ENCODE assay signal across 13 cellular contexts in genomic region chr4:1839306-1839705, GRCh38. TPM values are rescaled to one million over a fixed set of nuclear protein-coding genes. Genes with fewer than 3 reads are reported as not detected.
"Had no signal": no experiment of that assay in that cellular context is flagged by ENCODE, and none has a peak within 500 bp of the region (broad histone marks: within the 10 kb centered on the region; RNA-seq: fewer than 3 reads in every experiment).

No MANE protein-coding gene starts in this region.

- H3K27me3 ChIP-seq: heart right ventricle had no signal

- H3K4me3 ChIP-seq: heart right ventricle had no signal

- DNase-seq: activated B cell treated with CpG ODN at 0.5 μM for 24 hours; activated CD4-positive, alpha-beta T cell treated with anti-CD3 and anti-CD28 coated beads, Interleukin-2, amount 10 ng/mL, durations not matched to agents 24 days and 14 days; activated CD8-positive, alpha-beta memory T cell treated with anti-CD3 and anti-CD28 coated beads, Interleukin-2, amount 50 U/mL, for 48 hours; activated gamma-delta T cell; activated T-cell treated with anti-CD3 and anti-CD28 coated beads, Interleukin-2, amount 50 U/mL, for 72 hours; central memory CD4-positive, alpha-beta T cell; cortex of kidney; effector CD8-positive, alpha-beta T cell; heart right ventricle; natural killer cell; stimulated activated CD4-positive, alpha-beta T cell treated with anti-CD3 and anti-CD28 coated beads, Interleukin-2, amount 100 ng/mL, for 48 hours; stimulated activated naive B cell treated with anti-CD40 and anti-IgM and Interleukin-4, amounts not matched to agents 10 μg/mL and 1 μg/mL and 100 μg/mL, for 72 hours; substantia nigra had no signal

- H3K27ac ChIP-seq: heart right ventricle had no signal

- H3K9me3 ChIP-seq: heart right ventricle had no signal

RNA-seq across cellular contexts. Expression of gene FGFR3, which starts 46.2 kb away (rescaled TPM):
- total RNA-seq: natural killer cell had no signal
